In genomic region chr5:76813982-76814562, GRCh38 we compare ENCODE assay signal across 2 cellular contexts.
TF ChIP-seq lines count a peak whose summit lies in the region.

No MANE protein-coding gene starts in this region.

TF ChIP-seq in HCT116, 20 proteins besides CTCF, POLR2A, EP300 and RAD21 (continued from another document):
- TF ChIP-seq CBX3 (IDR thresholded peaks at IDR 0.05; ENCODE audit: low read depth), result no peak
- TF ChIP-seq YY1 (IDR thresholded peaks at IDR 0.05; ENCODE audit: extremely low read depth, insufficient replicate concordance, low read depth, low read length), result peak; percentile 55
- TF ChIP-seq SRF (IDR thresholded peaks at IDR 0.05; ENCODE audit: low read depth), result no peak
- TF ChIP-seq ATF3 (IDR thresholded peaks at IDR 0.05), result no peak
- peak; percentile 71 for TF ChIP-seq TCF7L2 (IDR thresholded peaks at IDR 0.05; ENCODE audit: borderline replicate concordance, extremely low read depth, insufficient read depth, insufficient read length)

TF ChIP-seq in SK-N-SH, 30 proteins besides CTCF, POLR2A, EP300 and RAD21 (continued from another document):
- TF ChIP-seq IRF3 (IDR thresholded peaks at IDR 0.05; ENCODE audit: low read depth, low read length) (no peak), POLR2AphosphoS5 (IDR thresholded peaks at IDR 0.05; ENCODE audit: low read depth, low read length) (peak; percentile 70; the same call in 1 of the 2 replicates), RCOR1 (IDR thresholded peaks at IDR 0.05; ENCODE audit: low read length) (no peak), FOXJ3 (CRISPR knock-in tag; IDR thresholded peaks at IDR 0.05) (no peak), REST (IDR thresholded peaks at IDR 0.05; ENCODE audit: low read depth, low read length) (peak; percentile 69), PBX3 (IDR thresholded peaks at IDR 0.05) (peak; percentile 95), RXRA (IDR thresholded peaks at IDR 0.05; ENCODE audit: borderline replicate concordance, low read depth) (peak; percentile 88), FOXM1 (IDR thresholded peaks at IDR 0.05; ENCODE audit: low read depth) (peak; percentile 91), FOSL2 (IDR thresholded peaks at IDR 0.05; ENCODE audit: borderline replicate concordance, low read depth) (peak; percentile 96), TCF12 (IDR thresholded peaks at IDR 0.05) (peak; percentile 97), YY1 (IDR thresholded peaks at IDR 0.05; ENCODE audit: low read depth) (no peak), ELF1 (IDR thresholded peaks at IDR 0.05) (no peak), GABPA (IDR thresholded peaks at IDR 0.05; ENCODE audit: low read depth) (no peak), JUND (IDR thresholded peaks at IDR 0.05) (peak; percentile 98), NRF1 (IDR thresholded peaks at IDR 0.05; ENCODE audit: low read depth, low read length) (no peak), MEF2A (IDR thresholded peaks at IDR 0.05; ENCODE audit: borderline replicate concordance, low read depth) (peak; percentile 54; the same call in 1 of the 2 replicates), EZH2phosphoT487 (IDR thresholded peaks at IDR 0.05; ENCODE audit: borderline replicate concordance, low read depth) (no peak), ZBTB33 (IDR thresholded peaks at IDR 0.05; ENCODE audit: borderline replicate concordance, low read depth) (peak; percentile 86; the same call in 1 of the 2 replicates), USF2 (IDR thresholded peaks at IDR 0.05; ENCODE audit: borderline replicate concordance, low read depth, low read length) (no peak), RFX5 (IDR thresholded peaks at IDR 0.05; ENCODE audit: low read length) (no peak), SMC3 (IDR thresholded peaks at IDR 0.05; ENCODE audit: low read depth, low read length) (no peak), TEAD4 (IDR thresholded peaks at IDR 0.05; ENCODE audit: borderline replicate concordance, insufficient read depth) (peak; percentile 91; the same call in 1 of the 2 replicates), MXI1 (IDR thresholded peaks at IDR 0.05; ENCODE audit: low read depth, low read length) (no peak), GATA2 (CRISPR knock-in tag; IDR thresholded peaks at IDR 0.05) (no peak), MAX (IDR thresholded peaks at IDR 0.05; ENCODE audit: low read depth) (peak; percentile 80), SIN3A (IDR thresholded peaks at IDR 0.05; ENCODE audit: borderline replicate concordance, low read depth, low read length) (0 out of 2 replicates have a peak, but pooled peaks have one; percentile 69), TAF1 (IDR thresholded peaks at IDR 0.05; ENCODE audit: borderline replicate concordance, low read depth, low read length) (peak; percentile 45; the same call in 1 of the 2 replicates), USF1 (IDR thresholded peaks at IDR 0.05; ENCODE audit: borderline replicate concordance, low read depth) (no peak), NFIC (IDR thresholded peaks at IDR 0.05; ENCODE audit: borderline replicate concordance) (peak; percentile 85; the same call in 1 of the 2 replicates)
TF ChIP-seq in SK-N-SH: peak in this region for 15.
